Comparison of ENCODE assay signal across 12 cellular contexts in the genomic region with DNA sequence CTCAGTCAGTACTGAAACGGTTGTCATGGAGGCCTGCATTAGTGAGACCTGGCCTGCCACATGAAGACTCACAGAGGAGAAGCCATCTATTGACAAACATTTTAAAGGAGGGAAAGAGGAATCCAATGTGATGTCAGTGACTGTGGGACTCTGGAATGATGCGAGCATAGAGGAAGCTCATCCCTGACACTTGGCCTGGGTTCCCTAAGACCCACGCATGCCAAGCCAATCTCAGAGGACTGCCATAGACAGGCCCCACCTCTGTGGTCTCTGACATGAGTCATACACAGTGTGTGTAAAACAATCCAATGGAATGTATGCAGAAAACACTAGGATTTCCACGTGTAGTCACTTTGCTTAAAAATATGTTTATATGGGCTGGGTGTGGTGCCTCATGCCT. TPM values are rescaled to one million over a fixed set of nuclear protein-coding genes. Genes with fewer than 3 reads are reported as not detected.
DNase-seq lines count a peak whose midpoint lies in the region; ATAC-seq and TF ChIP-seq lines count a peak whose summit lies in the region.
"Had no signal": no experiment of that assay in that cellular context is flagged by ENCODE, and none has a peak within 500 bp of the region (broad histone marks: within the 10 kb centered on the region; RNA-seq: fewer than 3 reads in every experiment).

No MANE protein-coding gene starts in this region.

- POLR2A ChIA-PET in HCT116 (lab: Charles Lee): no interaction called here

- no peaks in the 10 kb centered on the region for H3K9me2 ChIP-seq in HCT116 (ENCODE audit: insufficient read depth)

- H3K27me3 ChIP-seq in HCT116 (ENCODE audit: insufficient read depth, low read length): no peaks in the 10 kb centered on the region
- no peaks in the 10 kb centered on the region for H3K27me3 ChIP-seq in smooth muscle cell (ENCODE audit: low read depth)

- RAD21 ChIA-PET in HCT116 (lab: Charles Lee; ENCODE audit: low non-redundant PET in 1 of 2, low total read pairs in 2 of 2, uncharacterized antibody in 2 of 2, unreplicated experiment in 2 of 2): no interaction called here

- CTCF ChIA-PET in HCT116 (lab: Charles Lee): no interaction called here

- H3F3A ChIP-seq in smooth muscle cell (ENCODE audit: low read depth): no peaks in the 10 kb centered on the region

- H3K79me2 ChIP-seq in HCT116 (ENCODE audit: insufficient read depth, low read length) (no peaks in the 10 kb centered on the region), smooth muscle cell (ENCODE audit: low read depth) (no peaks in the 10 kb centered on the region)

- H3K4me1 ChIP-seq in HCT116 (ENCODE audit: control insufficient read depth in 1 of 2, insufficient read depth in 2 of 2, low read length in 2 of 2) (peaks cover 0 to 15% of the 10 kb centered on the region in 2 experiments; a peak in 2 of 4 replicates), smooth muscle cell (ENCODE audit: low read depth) (no peaks in the 10 kb centered on the region)

- no TSS peak for BruUV-seq in HCT116 (replicated peaks; lab: Mats Ljungman, UMichigan)

- DNase-seq in HCT116 (ENCODE audit: low read depth, low spot score): no peak
- DNase-seq in SW480 (ENCODE audit: low spot score): peak; percentile 73
- DNase-seq in fibroblast of pulmonary artery (ENCODE audit: low read depth): peak; percentile 81
- DNase-seq in smooth muscle cell (lab: John Stamatoyannopoulos, UW; ENCODE audit: unreplicated experiment): no peak
- no peak for DNase-seq in NCI-H2227 (lab: John Stamatoyannopoulos, UW; ENCODE audit: unreplicated experiment)
- no peak for DNase-seq in left ventricle myocardium superior
- DNase-seq: aorta, DMS 273 treated with DMSO at 0.1 percent for 48 hours, right cardiac atrium had no signal

- no peak overlapping the region for H3K27ac ChIP-seq in HCT116 (ENCODE audit: low read depth, low read length)
- H3K27ac ChIP-seq in smooth muscle cell (ENCODE audit: low read depth): peak overlapping the region; percentile 38
- H3K27ac ChIP-seq: thoracic aorta had no signal

- H3K4me3 ChIP-seq in HCT116 (replicated peaks in 1 of 2; ENCODE audit: low read depth in 1 of 2, low read length in 2 of 2): no peak overlapping the region
- no peak overlapping the region for H3K4me3 ChIP-seq in fibroblast of pulmonary artery (replicated peaks; ENCODE audit: low read depth, low read length)
- no peak overlapping the region for H3K4me3 ChIP-seq in smooth muscle cell
- H3K4me3 ChIP-seq: thoracic aorta had no signal

- TF ChIP-seq CTCF in HCT116 (IDR thresholded peaks at IDR 0.05 in 2 of 3, conservative IDR thresholded peaks at IDR 0.05 in 1 of 3; ENCODE audit: borderline replicate concordance in 1 of 3, insufficient read depth in 1 of 3, low read depth in 2 of 3, low read length in 2 of 3) (no peak), fibroblast of pulmonary artery (IDR thresholded peaks at IDR 0.05; ENCODE audit: low read length, missing control alignments) (no peak), smooth muscle cell (IDR thresholded peaks at IDR 0.05; ENCODE audit: borderline replicate concordance, insufficient read depth, poor library complexity, severe bottlenecking) (no peak)

- TF ChIP-seq POLR2A in HCT116 (IDR thresholded peaks at IDR 0.05; ENCODE audit: borderline replicate concordance, extremely low read depth, insufficient read depth, insufficient read length): no peak

- no peak overlapping the region for H3K9ac ChIP-seq in HCT116 (ENCODE audit: low read length)
- H3K9ac ChIP-seq in smooth muscle cell (ENCODE audit: low read depth): no peak overlapping the region

- WGBS in smooth muscle cell (ENCODE audit: low lambda C conversion rate): 63% methylated on average over 4 of the region's 4 CpGs

- no peaks in the 10 kb centered on the region for H3K9me3 ChIP-seq in HCT116 (ENCODE audit: control insufficient read depth in 1 of 2, insufficient read depth in 1 of 2, low read depth in 1 of 2, low read length in 2 of 2)
- no peaks in the 10 kb centered on the region for H3K9me3 ChIP-seq in smooth muscle cell (replicated peaks; ENCODE audit: low read depth)
- H3K9me3 ChIP-seq: thoracic aorta had no signal

- H3K36me3 ChIP-seq in HCT116 (ENCODE audit: control insufficient read depth in 1 of 2, insufficient read depth in 2 of 2, low read length in 2 of 2) (no peaks in the 10 kb centered on the region), smooth muscle cell (ENCODE audit: low read depth) (no peaks in the 10 kb centered on the region)
- H3K36me3 ChIP-seq: thoracic aorta had no signal

- H3K4me2 ChIP-seq in HCT116 (ENCODE audit: low read length) (no peak overlapping the region), smooth muscle cell (no peak overlapping the region)

- intact Hi-C loops in HCT116 (cut with micrococcal nuclease) (no loop called here), left ventricle myocardium superior (cut with micrococcal nuclease) (no loop called here)

- ATAC-seq in HCT116 (peak; percentile 62; the same call in 1 of the 2 replicates), HG02852 (IDR thresholded peaks at IDR 0.05; ENCODE audit: unreplicated experiment) (no peak), left ventricle myocardium superior (no peak), GM21786 (IDR thresholded peaks at IDR 0.05; ENCODE audit: unreplicated experiment) (no peak)
- ATAC-seq: right cardiac atrium had no signal

- H2AFZ ChIP-seq in HCT116 (ENCODE audit: low read depth, low read length, poor library complexity, severe bottlenecking) (no peak overlapping the region), smooth muscle cell (ENCODE audit: low read depth) (no peak overlapping the region)

- H4K20me1 ChIP-seq in HCT116 (ENCODE audit: insufficient read depth): no peaks in the 10 kb centered on the region
- no peaks in the 10 kb centered on the region for H4K20me1 ChIP-seq in smooth muscle cell (ENCODE audit: low read depth)

- no peak for TF ChIP-seq RAD21 in HCT116 (IDR thresholded peaks at IDR 0.05; ENCODE audit: low read depth)

TF ChIP-seq in HCT116, 20 proteins besides CTCF, POLR2A, EP300 and RAD21 (continues in another document):
- TF ChIP-seq JUND (IDR thresholded peaks at IDR 0.05): no peak
- TF ChIP-seq, protein P1, sequence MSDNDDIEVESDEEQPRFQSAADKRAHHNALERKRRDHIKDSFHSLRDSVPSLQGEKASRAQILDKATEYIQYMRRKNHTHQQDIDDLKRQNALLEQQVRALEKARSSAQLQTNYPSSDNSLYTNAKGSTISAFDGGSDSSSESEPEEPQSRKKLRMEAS (IDR thresholded peaks at IDR 0.05): no peak
- no peak for TF ChIP-seq CEBPB (IDR thresholded peaks at IDR 0.05; ENCODE audit: low read depth)
- no peak for TF ChIP-seq POLR2AphosphoS5 (IDR thresholded peaks at IDR 0.05; ENCODE audit: low read depth, low read length)
- no peak for TF ChIP-seq TCF7L2 (IDR thresholded peaks at IDR 0.05; ENCODE audit: borderline replicate concordance, extremely low read depth, insufficient read depth, insufficient read length)
- no peak for TF ChIP-seq SRF (IDR thresholded peaks at IDR 0.05; ENCODE audit: low read depth)
- TF ChIP-seq, protein P2, sequence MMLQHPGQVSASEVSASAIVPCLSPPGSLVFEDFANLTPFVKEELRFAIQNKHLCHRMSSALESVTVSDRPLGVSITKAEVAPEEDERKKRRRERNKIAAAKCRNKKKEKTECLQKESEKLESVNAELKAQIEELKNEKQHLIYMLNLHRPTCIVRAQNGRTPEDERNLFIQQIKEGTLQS (IDR thresholded peaks at IDR 0.05): no peak
- TF ChIP-seq EGR1 (IDR thresholded peaks at IDR 0.05; ENCODE audit: low read depth): no peak
- no peak for TF ChIP-seq SIN3A (IDR thresholded peaks at IDR 0.05; ENCODE audit: low read depth)
- no peak for TF ChIP-seq EZH2 (IDR thresholded peaks at IDR 0.05)
- no peak for TF ChIP-seq ZNF274 (IDR thresholded peaks at IDR 0.05; ENCODE audit: low read depth, low read length)
- TF ChIP-seq, protein P3, sequence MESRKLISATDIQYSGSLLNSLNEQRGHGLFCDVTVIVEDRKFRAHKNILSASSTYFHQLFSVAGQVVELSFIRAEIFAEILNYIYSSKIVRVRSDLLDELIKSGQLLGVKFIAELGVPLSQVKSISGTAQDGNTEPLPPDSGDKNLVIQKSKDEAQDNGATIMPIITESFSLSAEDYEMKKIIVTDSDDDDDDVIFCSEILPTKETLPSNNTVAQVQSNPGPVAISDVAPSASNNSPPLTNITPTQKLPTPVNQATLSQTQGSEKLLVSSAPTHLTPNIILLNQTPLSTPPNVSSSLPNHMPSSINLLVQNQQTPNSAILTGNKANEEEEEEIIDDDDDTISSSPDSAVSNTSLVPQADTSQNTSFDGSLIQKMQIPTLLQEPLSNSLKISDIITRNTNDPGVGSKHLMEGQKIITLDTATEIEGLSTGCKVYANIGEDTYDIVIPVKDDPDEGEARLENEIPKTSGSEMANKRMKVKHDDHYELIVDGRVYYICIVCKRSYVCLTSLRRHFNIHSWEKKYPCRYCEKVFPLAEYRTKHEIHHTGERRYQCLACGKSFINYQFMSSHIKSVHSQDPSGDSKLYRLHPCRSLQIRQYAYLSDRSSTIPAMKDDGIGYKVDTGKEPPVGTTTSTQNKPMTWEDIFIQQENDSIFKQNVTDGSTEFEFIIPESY (IDR thresholded peaks at IDR 0.05; ENCODE audit: extremely low read depth, insufficient replicate concordance, low read length): no peak

RNA-seq across cellular contexts. Expression of a gene that starts 7.8 kb away (rescaled TPM):
- total RNA-seq in HCT116 (2021; ENCODE audit: unreplicated experiment): 14.5 TPM
- 3.7 and 5.0 TPM in 2 replicates for polyA plus RNA-seq in HCT116 (2012)
- 26.4 and 50.0 TPM in 2 replicates for total RNA-seq in smooth muscle cell
- 5.8 and 7.2 TPM in 2 replicates for polyA plus RNA-seq in smooth muscle cell
- 5.2 TPM for total RNA-seq in left ventricle myocardium superior

RNA-seq across cellular contexts. Expression of a gene that starts 52.3 kb away (rescaled TPM):
- 27.4 TPM for total RNA-seq in HCT116 (2021; ENCODE audit: unreplicated experiment)
- 8.1 and 10.3 TPM in 2 replicates for polyA plus RNA-seq in HCT116 (2012)
- 8.0 and 10.4 TPM in 2 replicates for total RNA-seq in smooth muscle cell
- 2.8 and 4.4 TPM in 2 replicates for polyA plus RNA-seq in smooth muscle cell
- total RNA-seq in left ventricle myocardium superior: 16.1 TPM

Comparison
In these comparisons a context has a peak if more than half of its experiments do, and no peak if none do; other contexts are left out.
1. DNase-seq: peak in SW480 (single experiment) and fibroblast of pulmonary artery (single experiment); none in HCT116 (single experiment), smooth muscle cell (single experiment), NCI-H2227 (single experiment) and left ventricle myocardium superior (single experiment).